Comparison of ENCODE assay signal across 24 cellular contexts in the genomic region with DNA sequence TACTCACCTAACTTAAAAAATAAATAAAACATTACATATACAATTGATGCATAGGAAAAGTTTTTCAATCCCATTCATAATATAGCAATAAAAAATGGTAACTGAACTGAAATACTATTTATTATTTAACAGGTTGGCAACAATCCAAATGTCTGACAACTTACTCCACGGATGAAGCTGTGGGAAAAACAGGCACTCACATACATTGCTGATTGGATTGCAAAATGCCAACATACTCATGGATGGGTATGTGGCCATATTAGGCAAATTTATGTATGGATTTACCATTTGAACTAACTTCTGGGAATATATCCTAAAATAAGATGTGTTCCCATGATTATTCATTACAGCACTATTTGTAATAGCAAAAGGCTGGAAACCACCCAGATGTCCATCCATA. TPM values are rescaled to one million over a fixed set of nuclear protein-coding genes. Genes with fewer than 3 reads are reported as not detected.
A peak's percentile ranks its signal among the peaks of the same experiment; 100 is the strongest.
DNase-seq lines count a peak whose midpoint lies in the region; ATAC-seq and TF ChIP-seq lines count a peak whose summit lies in the region.
"Had no signal": no experiment of that assay in that cellular context is flagged by ENCODE, and none has a peak within 500 bp of the region (broad histone marks: within the 10 kb centered on the region; RNA-seq: fewer than 3 reads in every experiment).

No MANE protein-coding gene starts in this region.

- H3K4me3 Mint-ChIP-seq in activated naive CD8-positive, alpha-beta T cell treated with anti-CD3 and anti-CD28 coated beads, Interleukin-2, amount 50 U/mL, for 24 hours: no peak overlapping the region
- H3K4me3 Mint-ChIP-seq in activated naive CD8-positive, alpha-beta T cell treated with anti-CD3 and anti-CD28 coated beads for 36 hours: no peak overlapping the region
- H3K4me3 Mint-ChIP-seq in stimulated activated effector memory CD8-positive, alpha-beta T cell treated with anti-CD3 and anti-CD28 coated beads, Interleukin-12 subunit alpha, Interleukin-12 subunit beta, amount 100 ng/mL, for 72 hours: no peak overlapping the region
- H3K4me3 Mint-ChIP-seq: activated CD4-positive, alpha-beta T cell treated with anti-CD3 and anti-CD28 coated beads, Interleukin-2, amount 10 ng/mL, durations not matched to agents 7 days and 5 days; activated naive CD8-positive, alpha-beta T cell treated with anti-CD3 and anti-CD28 coated beads, Interleukin-2, amount 10 ng/mL, durations not matched to agents 7 days and 5 days; stimulated activated naive CD8-positive, alpha-beta T cell treated with anti-CD3 and anti-CD28 coated beads, Interleukin-15, amount 100 ng/mL, for 72 hours had no signal

- peaks cover 50% of the 10 kb centered on the region for H3K4me1 Mint-ChIP-seq in activated naive CD8-positive, alpha-beta T cell treated with anti-CD3 and anti-CD28 coated beads, Interleukin-2, amount 50 U/mL, for 24 hours
- H3K4me1 Mint-ChIP-seq in activated naive CD8-positive, alpha-beta T cell treated with anti-CD3 and anti-CD28 coated beads for 36 hours: peaks cover 30% of the 10 kb centered on the region
- peaks cover 46% of the 10 kb centered on the region for H3K4me1 Mint-ChIP-seq in stimulated activated effector memory CD8-positive, alpha-beta T cell treated with anti-CD3 and anti-CD28 coated beads, Interleukin-12 subunit alpha, Interleukin-12 subunit beta, amount 100 ng/mL, for 72 hours

- TF ChIP-seq CTCF in OCI-LY1 (IDR thresholded peaks at IDR 0.05; ENCODE audit: low read length) (no peak), fibroblast of lung (conservative IDR thresholded peaks at IDR 0.05 in 1 of 2, IDR thresholded peaks at IDR 0.05 in 1 of 2; ENCODE audit: low read depth in 1 of 2, low read length in 2 of 2) (no peak)

- no peak for DNase-seq in activated naive CD8-positive, alpha-beta T cell treated with anti-CD3 and anti-CD28 coated beads, Interleukin-2, amount 50 U/mL, for 24 hours
- DNase-seq in activated naive CD8-positive, alpha-beta T cell treated with anti-CD3 and anti-CD28 coated beads for 36 hours: no peak
- DNase-seq in fibroblast of lung (ENCODE audit: low read depth in 2 of 2) (peak; percentile 11 to 66), NCI-H1694 treated with DMSO at 0.1 percent for 48 hours (lab: John Stamatoyannopoulos, UW) (no peak), NCI-H1417 treated with DMSO at 0.1 percent for 48 hours (lab: John Stamatoyannopoulos, UW) (no peak), RPMI8226 (no peak)
- no peak for DNase-seq in stimulated activated effector memory CD8-positive, alpha-beta T cell treated with anti-CD3 and anti-CD28 coated beads, Interleukin-12 subunit alpha, Interleukin-12 subunit beta, amount 100 ng/mL, for 72 hours (ENCODE audit: low spot score in 2 of 2)
- DNase-seq: ACHN; activated CD4-positive, alpha-beta T cell treated with anti-CD3 and anti-CD28 coated beads, Interleukin-2, amount 10 ng/mL, durations not matched to agents 7 days and 5 days; activated naive CD8-positive, alpha-beta T cell treated with anti-CD3 and anti-CD28 coated beads, Interleukin-2, amount 10 ng/mL, durations not matched to agents 7 days and 5 days; effector CD8-positive, alpha-beta T cell; glutamatergic neuron; left cardiac atrium; mesendoderm; NCI-H1092; NCI-H2029 treated with DMSO at 0.1 percent for 48 hours; NCI-H446; stimulated activated CD4-positive, alpha-beta T cell treated with anti-CD3 and anti-CD28 coated beads, Interleukin-2, amount 100 ng/mL, for 48 hours; stimulated activated naive CD8-positive, alpha-beta T cell treated with anti-CD3 and anti-CD28 coated beads, Interleukin-15, amount 100 ng/mL, for 72 hours; transverse colon; WERI-Rb-1 had no signal

- H4K20me1 ChIP-seq in OCI-LY1 (ENCODE audit: insufficient read depth, low read length): no peaks in the 10 kb centered on the region
- H4K20me1 ChIP-seq in fibroblast of lung (ENCODE audit: control insufficient read depth, extremely low read depth, insufficient read depth, low read length): no peaks in the 10 kb centered on the region

- peaks cover 18% of the 10 kb centered on the region for H3K36me3 Mint-ChIP-seq in activated naive CD8-positive, alpha-beta T cell treated with anti-CD3 and anti-CD28 coated beads, Interleukin-2, amount 50 U/mL, for 24 hours (ENCODE audit: low read depth)
- peaks cover 3% of the 10 kb centered on the region for H3K36me3 Mint-ChIP-seq in activated naive CD8-positive, alpha-beta T cell treated with anti-CD3 and anti-CD28 coated beads for 36 hours
- H3K36me3 Mint-ChIP-seq in stimulated activated effector memory CD8-positive, alpha-beta T cell treated with anti-CD3 and anti-CD28 coated beads, Interleukin-12 subunit alpha, Interleukin-12 subunit beta, amount 100 ng/mL, for 72 hours: peaks cover 38% of the 10 kb centered on the region

- no peak for ATAC-seq in activated naive CD8-positive, alpha-beta T cell treated with anti-CD3 and anti-CD28 coated beads, Interleukin-2, amount 50 U/mL, for 24 hours
- no peak for ATAC-seq in stimulated activated effector memory CD8-positive, alpha-beta T cell treated with anti-CD3 and anti-CD28 coated beads, Interleukin-12 subunit alpha, Interleukin-12 subunit beta, amount 100 ng/mL, for 72 hours
- ATAC-seq: left cardiac atrium; stimulated activated naive CD8-positive, alpha-beta T cell treated with anti-CD3 and anti-CD28 coated beads, Interleukin-15, amount 100 ng/mL, for 72 hours had no signal

- no peaks in the 10 kb centered on the region for H3K9me3 ChIP-seq in OCI-LY1 (ENCODE audit: low read length)
- H3K9me3 ChIP-seq in fibroblast of lung (ENCODE audit: control insufficient read depth, insufficient read depth, low read depth, low read length): no peaks in the 10 kb centered on the region
- H3K9me3 ChIP-seq: esophagus muscularis mucosa, transverse colon had no signal

- no peak overlapping the region for H3K4me2 ChIP-seq in OCI-LY1 (ENCODE audit: low read length)
- H3K4me2 ChIP-seq in fibroblast of lung (ENCODE audit: extremely low read depth, insufficient read depth, low read length): no peak overlapping the region

- H3K9ac ChIP-seq in OCI-LY1 (ENCODE audit: low read length) (no peak overlapping the region), fibroblast of lung (ENCODE audit: insufficient read depth, low read length) (no peak overlapping the region)

- peaks cover 35% of the 10 kb centered on the region for H3K4me1 ChIP-seq in OCI-LY1 (ENCODE audit: insufficient read depth, low read length, severe bottlenecking)
- H3K4me1 ChIP-seq in fibroblast of lung (ENCODE audit: control insufficient read depth, extremely low read depth, insufficient read depth, low read length): peaks cover 7% of the 10 kb centered on the region

- H3K27me3 ChIP-seq in OCI-LY1 (ENCODE audit: insufficient read depth, low read length) (no peaks in the 10 kb centered on the region), fibroblast of lung (ENCODE audit: control insufficient read depth, insufficient read depth, low read length) (no peaks in the 10 kb centered on the region)
- H3K27me3 ChIP-seq: esophagus muscularis mucosa, transverse colon had no signal

- H3K27ac ChIP-seq in OCI-LY1 (ENCODE audit: low read depth, low read length, poor library complexity, severe bottlenecking) (peak overlapping the region; percentile 34), fibroblast of lung (ENCODE audit: insufficient read depth, low read length) (peak overlapping the region; percentile 9)
- H3K27ac ChIP-seq: C4-2B, esophagus muscularis mucosa, transverse colon, WERI-Rb-1 had no signal

- H2AFZ ChIP-seq in OCI-LY1 (ENCODE audit: low read length) (no peak overlapping the region), fibroblast of lung (ENCODE audit: low read length) (no peak overlapping the region)

- no peak overlapping the region for H3K4me3 ChIP-seq in OCI-LY1 (ENCODE audit: low read depth, low read length, poor library complexity, severe bottlenecking)
- H3K4me3 ChIP-seq in fibroblast of lung (replicated peaks in 1 of 4; ENCODE audit: control extremely low read depth in 1 of 4, insufficient read depth in 1 of 4, low read depth in 3 of 4, low read length in 4 of 4): no peak overlapping the region
- H3K4me3 ChIP-seq: esophagus muscularis mucosa, transverse colon had no signal

- no peaks in the 10 kb centered on the region for H3K9me3 Mint-ChIP-seq in activated naive CD8-positive, alpha-beta T cell treated with anti-CD3 and anti-CD28 coated beads, Interleukin-2, amount 50 U/mL, for 24 hours
- no peaks in the 10 kb centered on the region for H3K9me3 Mint-ChIP-seq in activated naive CD8-positive, alpha-beta T cell treated with anti-CD3 and anti-CD28 coated beads for 36 hours
- no peaks in the 10 kb centered on the region for H3K9me3 Mint-ChIP-seq in stimulated activated effector memory CD8-positive, alpha-beta T cell treated with anti-CD3 and anti-CD28 coated beads, Interleukin-12 subunit alpha, Interleukin-12 subunit beta, amount 100 ng/mL, for 72 hours
- H3K9me3 Mint-ChIP-seq: activated CD4-positive, alpha-beta T cell treated with anti-CD3 and anti-CD28 coated beads, Interleukin-2, amount 10 ng/mL, durations not matched to agents 7 days and 5 days; activated naive CD8-positive, alpha-beta T cell treated with anti-CD3 and anti-CD28 coated beads, Interleukin-2, amount 10 ng/mL, durations not matched to agents 7 days and 5 days; stimulated activated naive CD8-positive, alpha-beta T cell treated with anti-CD3 and anti-CD28 coated beads, Interleukin-15, amount 100 ng/mL, for 72 hours had no signal

- H3F3A ChIP-seq in OCI-LY1 (ENCODE audit: insufficient read depth, low read length): no peaks in the 10 kb centered on the region; the same call in 1 of the 2 replicates

- H3K27me3 Mint-ChIP-seq in activated naive CD8-positive, alpha-beta T cell treated with anti-CD3 and anti-CD28 coated beads, Interleukin-2, amount 50 U/mL, for 24 hours: no peaks in the 10 kb centered on the region
- H3K27me3 Mint-ChIP-seq in activated naive CD8-positive, alpha-beta T cell treated with anti-CD3 and anti-CD28 coated beads for 36 hours: no peaks in the 10 kb centered on the region
- H3K27me3 Mint-ChIP-seq: activated CD4-positive, alpha-beta T cell treated with anti-CD3 and anti-CD28 coated beads, Interleukin-2, amount 10 ng/mL, durations not matched to agents 7 days and 5 days; activated naive CD8-positive, alpha-beta T cell treated with anti-CD3 and anti-CD28 coated beads, Interleukin-2, amount 10 ng/mL, durations not matched to agents 7 days and 5 days; stimulated activated naive CD8-positive, alpha-beta T cell treated with anti-CD3 and anti-CD28 coated beads, Interleukin-15, amount 100 ng/mL, for 72 hours had no signal

- H3K27ac Mint-ChIP-seq in activated naive CD8-positive, alpha-beta T cell treated with anti-CD3 and anti-CD28 coated beads, Interleukin-2, amount 50 U/mL, for 24 hours: peak overlapping the region; percentile 68
- no peak overlapping the region for H3K27ac Mint-ChIP-seq in activated naive CD8-positive, alpha-beta T cell treated with anti-CD3 and anti-CD28 coated beads for 36 hours
- H3K27ac Mint-ChIP-seq in stimulated activated effector memory CD8-positive, alpha-beta T cell treated with anti-CD3 and anti-CD28 coated beads, Interleukin-12 subunit alpha, Interleukin-12 subunit beta, amount 100 ng/mL, for 72 hours: no peak overlapping the region
- H3K27ac Mint-ChIP-seq: activated CD4-positive, alpha-beta T cell treated with anti-CD3 and anti-CD28 coated beads, Interleukin-2, amount 10 ng/mL, durations not matched to agents 7 days and 5 days; activated naive CD8-positive, alpha-beta T cell treated with anti-CD3 and anti-CD28 coated beads, Interleukin-2, amount 10 ng/mL, durations not matched to agents 7 days and 5 days; stimulated activated naive CD8-positive, alpha-beta T cell treated with anti-CD3 and anti-CD28 coated beads, Interleukin-15, amount 100 ng/mL, for 72 hours had no signal

- H3K36me3 ChIP-seq in OCI-LY1 (ENCODE audit: insufficient read depth, low read length): no peaks in the 10 kb centered on the region; the same call in 1 of the 2 replicates
- H3K36me3 ChIP-seq in fibroblast of lung (ENCODE audit: control insufficient read depth, insufficient read depth, low read length): no peaks in the 10 kb centered on the region
- H3K36me3 ChIP-seq: esophagus muscularis mucosa, transverse colon had no signal

- H3K79me2 ChIP-seq in OCI-LY1 (ENCODE audit: insufficient read depth, low read length) (peaks cover 21% of the 10 kb centered on the region), fibroblast of lung (ENCODE audit: control insufficient read depth, insufficient read depth, low read length) (peaks cover 14% of the 10 kb centered on the region)

- no peaks in the 10 kb centered on the region for H3K9me2 ChIP-seq in OCI-LY1 (ENCODE audit: low read depth, low read length)

RNA-seq across cellular contexts. Expression of a gene that starts 3.2 kb away (rescaled TPM):
- total RNA-seq in activated naive CD8-positive, alpha-beta T cell treated with anti-CD3 and anti-CD28 coated beads for 36 hours: 10 to 100 TPM; 29.6 to 30.7 TPM
- total RNA-seq in fibroblast of lung: 59.6 and 69.3 TPM in 2 replicates
- polyA plus RNA-seq in fibroblast of lung: 38.4 and 45.4 TPM in 2 replicates
- 36.1 and 42.1 TPM in 2 replicates for polyA plus RNA-seq in fibroblast of lung (2012)
- 9.2 and 20.0 TPM in 2 replicates for polyA minus RNA-seq in fibroblast of lung (ENCODE audit: low replicate concordance)

RNA-seq across cellular contexts. Expression of a gene that starts 26.5 kb away (rescaled TPM):
- total RNA-seq in activated naive CD8-positive, alpha-beta T cell treated with anti-CD3 and anti-CD28 coated beads for 36 hours: 10 to 100 TPM; 76.6 to 79.9 TPM
- total RNA-seq in fibroblast of lung: 3.3 TPM in 2 replicates
- 0.58 and 0.66 TPM in 2 replicates for polyA plus RNA-seq in fibroblast of lung
- polyA plus RNA-seq in fibroblast of lung (2012): 0.55 and 0.65 TPM in 2 replicates
- polyA minus RNA-seq in fibroblast of lung (ENCODE audit: low replicate concordance): 0.11 TPM in 1 of 2 replicates, not detected in the other

Comparison
In these comparisons a context has a peak if more than half of its experiments do, and no peak if none do; other contexts are left out.
1. DNase-seq: peak in fibroblast of lung (2 of 2); none in activated naive CD8-positive, alpha-beta T cell treated with anti-CD3 and anti-CD28 coated beads, Interleukin-2, amount 50 U/mL, for 24 hours (single experiment), activated naive CD8-positive, alpha-beta T cell treated with anti-CD3 and anti-CD28 coated beads for 36 hours (single experiment), NCI-H1694 treated with DMSO at 0.1 percent for 48 hours (single experiment), stimulated activated effector memory CD8-positive, alpha-beta T cell treated with anti-CD3 and anti-CD28 coated beads, Interleukin-12 subunit alpha, Interleukin-12 subunit beta, amount 100 ng/mL, for 72 hours (0 of 2), NCI-H1417 treated with DMSO at 0.1 percent for 48 hours (single experiment) and RPMI8226 (single experiment).
2. RNA of a gene that starts 26.5 kb away (total RNA-seq): 76.6 to 79.9 TPM in activated naive CD8-positive, alpha-beta T cell treated with anti-CD3 and anti-CD28 coated beads for 36 hours; 3.3 TPM in fibroblast of lung; every median in the first group is over 10 times any median in the second.